ENCODE assay signal across 15 cellular contexts in genomic region chr10:42981358-42982236, GRCh38.
DNase-seq lines count a peak whose midpoint lies in the region; ATAC-seq and TF ChIP-seq lines count a peak whose summit lies in the region.
"Had no signal": no experiment of that assay in that cellular context is flagged by ENCODE, and none has a peak within 500 bp of the region (broad histone marks: within the 10 kb centered on the region; RNA-seq: fewer than 3 reads in every experiment).

No MANE protein-coding gene starts in this region.

- no peaks in the 10 kb centered on the region for H3K79me1 ChIP-seq in neuronal stem cell (ENCODE audit: low read depth, low read length)

- no peaks in the 10 kb centered on the region for H3K36me3 ChIP-seq in left ventricle myocardium inferior
- no peaks in the 10 kb centered on the region for H3K36me3 ChIP-seq in neuronal stem cell (replicated peaks in 1 of 2; ENCODE audit: control insufficient read depth in 2 of 2, insufficient read depth in 2 of 2, low read length in 2 of 2)
- H3K36me3 ChIP-seq in esophagus muscularis mucosa, result no peaks in the 10 kb centered on the region
- H3K36me3 ChIP-seq: prostate gland had no signal

- H3K4ac ChIP-seq in neuronal stem cell (ENCODE audit: low read length), result no peak overlapping the region

- no peak overlapping the region for H3K4me2 ChIP-seq in neuronal stem cell (ENCODE audit: insufficient read depth, low read length, poor library complexity, severe bottlenecking)

- H3K4me3 ChIP-seq in left ventricle myocardium inferior (no peak overlapping the region), neuronal stem cell (ENCODE audit: low read length in 2 of 2) (peak overlapping the region in 1 of 2 donors; percentile 43), esophagus muscularis mucosa (no peak overlapping the region)
- H3K4me3 ChIP-seq: prostate gland had no signal

- H2AFZ ChIP-seq in neuronal stem cell (ENCODE audit: low read length), result no peak overlapping the region

- H3K4me1 ChIP-seq in left ventricle myocardium inferior (no peaks in the 10 kb centered on the region), neuronal stem cell (ENCODE audit: control insufficient read depth in 2 of 2, insufficient read depth in 1 of 2, low read depth in 1 of 2, low read length in 2 of 2) (peaks cover 0 to 3% of the 10 kb centered on the region in 2 donors), esophagus muscularis mucosa (no peaks in the 10 kb centered on the region)
- H3K4me1 ChIP-seq: prostate gland had no signal

- peak overlapping the region; percentile 64 for H2AK5ac ChIP-seq in neuronal stem cell (ENCODE audit: low read depth, low read length)

- WGBS in neuronal stem cell (ENCODE audit: extremely low coverage in 2 of 2, insufficient read length in 2 of 2, insufficient replicate concordance in 1 of 2), 2 donors, result no CpG with 5 or more reads among the region's 26 CpGs
- 93% methylated on average over 25 of the region's 26 CpGs for WGBS in esophagus muscularis mucosa

- H3K27me3 ChIP-seq in left ventricle myocardium inferior (ENCODE audit: low read depth), result no peaks in the 10 kb centered on the region
- H3K27me3 ChIP-seq in neuronal stem cell (ENCODE audit: control insufficient read depth in 3 of 3, insufficient read depth in 3 of 3, low read depth in 1 of 3, low read length in 3 of 3), result no peaks in the 10 kb centered on the region
- H3K27me3 ChIP-seq in esophagus muscularis mucosa, result peaks cover 0 to 2% (median 0%) of the 10 kb centered on the region in 4 donors

- H2BK120ac ChIP-seq in neuronal stem cell (ENCODE audit: low read depth, low read length), result no peak overlapping the region

- no peak for TF ChIP-seq CTCF in left ventricle myocardium inferior (IDR thresholded peaks at IDR 0.05; ENCODE audit: borderline replicate concordance)
- TF ChIP-seq CTCF in esophagus muscularis mucosa (IDR thresholded peaks at IDR 0.05), result no peak
- no peak for TF ChIP-seq CTCF in GM10266 (IDR thresholded peaks at IDR 0.05; ENCODE audit: control insufficient read depth, insufficient read depth, low read depth, missing control alignments)

- no peak for TF ChIP-seq POLR2A in esophagus muscularis mucosa (IDR thresholded peaks at IDR 0.05; ENCODE audit: low read depth)

- H2BK5ac ChIP-seq in neuronal stem cell (ENCODE audit: low read length), result peak overlapping the region; percentile 79

- H2BK15ac ChIP-seq in neuronal stem cell (ENCODE audit: low read length), result peak overlapping the region; percentile 24

- no peak overlapping the region for H4K91ac ChIP-seq in neuronal stem cell (ENCODE audit: low read depth, low read length, poor library complexity)

- H2BK12ac ChIP-seq in neuronal stem cell (ENCODE audit: low read length), result no peak overlapping the region

- H3K27ac ChIP-seq in left ventricle myocardium inferior (replicated peaks) (no peak overlapping the region), neuronal stem cell (replicated peaks; ENCODE audit: low read length) (no peak overlapping the region), esophagus muscularis mucosa (replicated peaks in 1 of 4) (no peak overlapping the region)
- H3K27ac ChIP-seq: prostate gland had no signal

- H3K18ac ChIP-seq in neuronal stem cell (ENCODE audit: low read length), result peak overlapping the region; percentile 55

- DNase-seq in Right ventricle myocardium inferior (ENCODE audit: missing footprints) (peak; percentile 58), left ventricle myocardium inferior (no peak), Right ventricle myocardium superior (peak; percentile 29), neuronal stem cell (ENCODE audit: low spot score) (no peak), esophagus muscularis mucosa (ENCODE audit: extremely low spot score) (no peak), COLO668 (lab: John Stamatoyannopoulos, UW; ENCODE audit: unreplicated experiment) (no peak), GM10266 (ENCODE audit: extremely low spot score) (no peak)
- DNase-seq: activated CD4-positive, CD25-positive, alpha-beta regulatory T cell; COR-L47; Kasumi-1; NCI-H1694; NCI-H510A; SW 1271 had no signal

- H3K14ac ChIP-seq in neuronal stem cell (ENCODE audit: low read length), result no peak overlapping the region

- no peaks in the 10 kb centered on the region for H3K9me3 ChIP-seq in left ventricle myocardium inferior (replicated peaks)
- no peaks in the 10 kb centered on the region for H3K9me3 ChIP-seq in neuronal stem cell (replicated peaks in 1 of 2; ENCODE audit: control insufficient read depth in 2 of 2, insufficient read depth in 1 of 2, low read depth in 1 of 2, low read length in 2 of 2)
- no peaks in the 10 kb centered on the region for H3K9me3 ChIP-seq in esophagus muscularis mucosa
- H3K9me3 ChIP-seq: prostate gland had no signal

- H4K8ac ChIP-seq in neuronal stem cell (ENCODE audit: low read depth, low read length), result no peak overlapping the region

- H3K9ac ChIP-seq in neuronal stem cell (ENCODE audit: low read depth, low read length, poor library complexity), result peak overlapping the region; percentile 24

- ATAC-seq in Right ventricle myocardium inferior (peak; percentile 26), Right ventricle myocardium superior (ENCODE audit: poor library complexity) (peak; percentile 13), HG02852 (IDR thresholded peaks at IDR 0.05; ENCODE audit: unreplicated experiment) (no peak)

- no peak for TF ChIP-seq EP300 in esophagus muscularis mucosa (IDR thresholded peaks at IDR 0.05)

- intact Hi-C loops in Right ventricle myocardium inferior (cut with DNase I) (no loop called here), left ventricle myocardium inferior (cut with micrococcal nuclease) (no loop called here), Right ventricle myocardium superior (cut with DNase I) (no loop called here), esophagus muscularis mucosa (cut with DNase I) (no loop called here)

- peak overlapping the region; percentile 5 for H3K23ac ChIP-seq in neuronal stem cell (ENCODE audit: low read depth, low read length, poor library complexity)

Comparison
In these comparisons a context has a peak if more than half of its experiments do, and no peak if none do; other contexts are left out.
1. DNase-seq: peak in Right ventricle myocardium inferior (single experiment) and Right ventricle myocardium superior (single experiment); none in left ventricle myocardium inferior (single experiment), neuronal stem cell (single experiment), esophagus muscularis mucosa (single experiment), COLO668 (single experiment) and GM10266 (single experiment).